8 cellular contexts compared by ENCODE assay signal in the genomic region with DNA sequence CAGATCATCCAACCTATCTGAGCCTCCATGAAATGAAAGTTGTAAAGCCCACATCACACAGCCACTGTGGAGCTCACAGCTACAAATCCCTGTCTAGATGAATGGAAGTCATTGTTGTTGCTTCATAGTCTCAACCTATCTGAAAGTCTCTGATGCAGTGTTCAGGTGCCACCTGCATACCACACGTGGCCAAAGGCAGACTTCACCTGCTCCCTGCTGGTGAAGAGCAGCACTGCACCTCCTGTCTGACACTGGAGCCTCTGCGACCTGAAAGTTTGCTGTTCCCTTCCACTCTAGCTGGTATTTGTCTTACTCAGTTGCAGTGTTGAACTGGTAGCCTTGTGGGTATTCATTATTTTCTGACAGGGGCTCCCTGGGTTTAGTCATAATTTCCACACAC. TPM values are rescaled to one million over a fixed set of nuclear protein-coding genes. Genes with fewer than 3 reads are reported as not detected.
A peak's percentile ranks its signal among the peaks of the same experiment; 100 is the strongest.
DNase-seq lines count a peak whose midpoint lies in the region; ATAC-seq and TF ChIP-seq lines count a peak whose summit lies in the region.

No MANE protein-coding gene starts in this region.

- no peaks in the 10 kb centered on the region for H3K4me1 Mint-ChIP-seq in T-helper 2 cell treated with Interferon-gamma antibody and Interleukin-4, amounts not matched to agents 5 μg/mL and 100 μg/mL, for 36 hours (ENCODE audit: low read depth)
- no peaks in the 10 kb centered on the region for H3K4me1 Mint-ChIP-seq in endodermal cell

- H3K36me3 ChIP-seq in endodermal cell (ENCODE audit: control insufficient read depth, insufficient read depth, low read length): no peaks in the 10 kb centered on the region

- ATAC-seq in HG03025 (IDR thresholded peaks at IDR 0.05; ENCODE audit: low FRiP score, unreplicated experiment): peak; percentile 53
- no peak for ATAC-seq in GM21723 (IDR thresholded peaks at IDR 0.05; ENCODE audit: unreplicated experiment)

- H3K27ac ChIP-seq in endodermal cell (ENCODE audit: low read depth, low read length): no peak overlapping the region

- no peak overlapping the region for H3K9ac ChIP-seq in endodermal cell (ENCODE audit: extremely low read depth, low read length, poor library complexity, severe bottlenecking)

- H3K27ac Mint-ChIP-seq in T-helper 2 cell treated with Interferon-gamma antibody and Interleukin-4, amounts not matched to agents 5 μg/mL and 100 μg/mL, for 36 hours: no peak overlapping the region
- no peak overlapping the region for H3K27ac Mint-ChIP-seq in endodermal cell

- H3K4me3 ChIP-seq in endodermal cell (ENCODE audit: low read length): no peak overlapping the region

- WGBS in endodermal cell (ENCODE audit: insufficient coverage in 1 of 2, insufficient read length in 1 of 2), 2 experiments: 6 to 21% methylated on average over 2 of the region's 2 CpGs

- H3K4me1 ChIP-seq in endodermal cell (ENCODE audit: control insufficient read depth, insufficient read depth, low read length): no peaks in the 10 kb centered on the region

- H3K9me3 Mint-ChIP-seq in T-helper 2 cell treated with Interferon-gamma antibody and Interleukin-4, amounts not matched to agents 5 μg/mL and 100 μg/mL, for 36 hours: no peaks in the 10 kb centered on the region
- no peaks in the 10 kb centered on the region for H3K9me3 Mint-ChIP-seq in endodermal cell

- no peak overlapping the region for H3K4me3 Mint-ChIP-seq in T-helper 2 cell treated with Interferon-gamma antibody and Interleukin-4, amounts not matched to agents 5 μg/mL and 100 μg/mL, for 36 hours
- no peak overlapping the region for H3K4me3 Mint-ChIP-seq in endodermal cell

- H3K9me3 ChIP-seq in endodermal cell (ENCODE audit: control insufficient read depth, low read length): no peaks in the 10 kb centered on the region

- H3K36me3 Mint-ChIP-seq in T-helper 2 cell treated with Interferon-gamma antibody and Interleukin-4, amounts not matched to agents 5 μg/mL and 100 μg/mL, for 36 hours (ENCODE audit: low read depth): no peaks in the 10 kb centered on the region
- no peaks in the 10 kb centered on the region for H3K36me3 Mint-ChIP-seq in endodermal cell (ENCODE audit: low read depth)

- TF ChIP-seq CTCF in endodermal cell (conservative IDR thresholded peaks at IDR 0.05): peak; percentile 89

- peaks cover 14% of the 10 kb centered on the region for H3K27me3 Mint-ChIP-seq in T-helper 2 cell treated with Interferon-gamma antibody and Interleukin-4, amounts not matched to agents 5 μg/mL and 100 μg/mL, for 36 hours (ENCODE audit: low read depth)
- peaks cover 30% of the 10 kb centered on the region for H3K27me3 Mint-ChIP-seq in endodermal cell (ENCODE audit: insufficient read depth)

- peak in 3 of 5 experiments; percentile 22 to 75 (median 35) for DNase-seq in T-helper 2 cell
- no peak for DNase-seq in T-helper 2 cell treated with Interferon-gamma antibody and Interleukin-4, amounts not matched to agents 5 μg/mL and 100 μg/mL, for 36 hours (ENCODE audit: low spot score)
- DNase-seq in SW480 (ENCODE audit: low spot score): peak; percentile 63
- DNase-seq in endodermal cell: peak; percentile 85
- peak; percentile 64 for DNase-seq in stimulated activated CD4-positive, alpha-beta T cell treated with anti-CD3 and anti-CD28 coated beads, Interleukin-15, amount 100 ng/mL, for 24 hours
- no peak for DNase-seq in superior temporal gyrus (ENCODE audit: extremely low spot score)

- H3K27me3 ChIP-seq in endodermal cell (ENCODE audit: control insufficient read depth, insufficient read depth, low read length, poor library complexity, severe bottlenecking): peaks cover 19% of the 10 kb centered on the region

RNA-seq across cellular contexts. Expression of a gene that starts 18.4 kb away (rescaled TPM):
- total RNA-seq in endodermal cell: not detected
- polyA plus RNA-seq in endodermal cell (2013, experiment 1 of 2): not detected
- polyA plus RNA-seq in endodermal cell (2013, experiment 2 of 2): not detected

RNA-seq across cellular contexts. Expression of a gene that starts 34.9 kb away (rescaled TPM):
- total RNA-seq in endodermal cell: not detected
- polyA plus RNA-seq in endodermal cell (2013, experiment 1 of 2): not detected
- polyA plus RNA-seq in endodermal cell (2013, experiment 2 of 2): not detected

Comparison
In these comparisons a context has a peak if more than half of its experiments do, and no peak if none do; other contexts are left out.
1. DNase-seq: peak in T-helper 2 cell (3 of 5), SW480 (single experiment), endodermal cell (single experiment) and stimulated activated CD4-positive, alpha-beta T cell treated with anti-CD3 and anti-CD28 coated beads, Interleukin-15, amount 100 ng/mL, for 24 hours (single experiment); none in T-helper 2 cell treated with Interferon-gamma antibody and Interleukin-4, amounts not matched to agents 5 μg/mL and 100 μg/mL, for 36 hours (single experiment) and superior temporal gyrus (single experiment).